In genomic region chr2:70993689-70993986, GRCh38 we compare ENCODE assay signal across 9 cellular contexts. TPM values are rescaled to one million over a fixed set of nuclear protein-coding genes. Genes with fewer than 3 reads are reported as not detected.
DNase-seq lines count a peak whose midpoint lies in the region; ATAC-seq, FAIRE-seq and TF ChIP-seq lines count a peak whose summit lies in the region.
"Had no signal": no experiment of that assay in that cellular context is flagged by ENCODE, and none has a peak within 500 bp of the region (broad histone marks: within the 10 kb centered on the region; RNA-seq: fewer than 3 reads in every experiment).

No MANE protein-coding gene starts in this region.

- POLR2A ChIA-PET in SK-N-SH (lab: Yijun Ruan, JAX): no interaction called here

- WGBS in SK-N-SH (ENCODE audit: low lambda C conversion rate): 25% methylated on average over 2 of the region's 2 CpGs

- no peak for FAIRE-seq in keratinocyte (lab: Jason Lieb, UNC)
- FAIRE-seq: A204.1 had no signal

- no peaks in the 10 kb centered on the region for H3F3A ChIP-seq in SK-N-SH (replicated peaks; ENCODE audit: insufficient read depth)

- peak overlapping the region; percentile 95 for H3K27ac Mint-ChIP-seq in activated T-helper 17 cell treated with anti-CD3 and anti-CD28 coated beads, Interleukin-2, amount 50 U/mL, for 72 hours

- H3K4me2 ChIP-seq in SK-N-SH (peak overlapping the region; percentile 98), keratinocyte (ENCODE audit: control insufficient read depth, extremely low read depth, insufficient read depth, low read depth, low read length) (peak overlapping the region; percentile 92)

- H3K9ac ChIP-seq in SK-N-SH: peak overlapping the region; percentile 73
- H3K9ac ChIP-seq in keratinocyte (ENCODE audit: control insufficient read depth, extremely low read depth, insufficient read depth, low read length): peak overlapping the region; percentile 81
- peak overlapping the region; percentile 79 to 91 for H3K9ac ChIP-seq in stomach smooth muscle (ENCODE audit: low read length in 2 of 2)

- H3K79me2 ChIP-seq in SK-N-SH (ENCODE audit: insufficient read depth) (peaks cover 31% of the 10 kb centered on the region), keratinocyte (ENCODE audit: control insufficient read depth, insufficient read depth, low read length) (peaks cover 20% of the 10 kb centered on the region)

- peaks cover 9 to 14% of the 10 kb centered on the region in 2 experiments; a peak in 1 of 4 replicates for H3K4me1 ChIP-seq in SK-N-SH (ENCODE audit: control insufficient read depth in 1 of 2, insufficient read depth in 2 of 2, low read depth in 1 of 2, low read length in 1 of 2)
- H3K4me1 ChIP-seq in keratinocyte (ENCODE audit: control insufficient read depth, extremely low read depth, insufficient read depth, low read length): peaks cover 15% of the 10 kb centered on the region
- peaks cover 25% of the 10 kb centered on the region for H3K4me1 ChIP-seq in stomach smooth muscle (ENCODE audit: control insufficient read depth, insufficient read depth, low read length)

- peaks cover 57% of the 10 kb centered on the region for H3K36me3 Mint-ChIP-seq in activated T-helper 17 cell treated with anti-CD3 and anti-CD28 coated beads, Interleukin-2, amount 50 U/mL, for 72 hours (ENCODE audit: low read depth)

- no peaks in the 10 kb centered on the region for H3K9me3 Mint-ChIP-seq in activated T-helper 17 cell treated with anti-CD3 and anti-CD28 coated beads, Interleukin-2, amount 50 U/mL, for 72 hours

- H3K4me3 Mint-ChIP-seq in activated T-helper 17 cell treated with anti-CD3 and anti-CD28 coated beads, Interleukin-2, amount 50 U/mL, for 72 hours: peak overlapping the region; percentile 92

- no peaks in the 10 kb centered on the region for H3K9me2 ChIP-seq in SK-N-SH

- H3K27ac ChIP-seq in SK-N-SH (ENCODE audit: low read depth in 2 of 2, low read length in 1 of 2) (no peak overlapping the region), keratinocyte (ENCODE audit: control insufficient read depth, insufficient read depth, low read length) (no peak overlapping the region), stomach smooth muscle (ENCODE audit: low read length) (peak overlapping the region; percentile 24)

- TF ChIP-seq CTCF in SK-N-SH (IDR thresholded peaks at IDR 0.05): no peak
- TF ChIP-seq CTCF in keratinocyte (optimal IDR thresholded peaks at IDR 0.05 in 1 of 3, IDR thresholded peaks at IDR 0.05 in 1 of 3, conservative IDR thresholded peaks at IDR 0.05 in 1 of 3; ENCODE audit: extremely low read depth in 1 of 3, insufficient read depth in 2 of 3, low read length in 3 of 3): no peak
- TF ChIP-seq CTCF in GM13977 (IDR thresholded peaks at IDR 0.05; ENCODE audit: extremely low read depth, insufficient read depth, missing control alignments): no peak

- H3K4me1 Mint-ChIP-seq in activated T-helper 17 cell treated with anti-CD3 and anti-CD28 coated beads, Interleukin-2, amount 50 U/mL, for 72 hours: peaks cover 21% of the 10 kb centered on the region

- H3K27me3 ChIP-seq in SK-N-SH (ENCODE audit: insufficient read depth) (no peaks in the 10 kb centered on the region), keratinocyte (ENCODE audit: control insufficient read depth, extremely low read depth, insufficient read depth, low read length) (no peaks in the 10 kb centered on the region), stomach smooth muscle (ENCODE audit: control insufficient read depth in 1 of 2, insufficient read depth in 2 of 2, low read length in 2 of 2) (no peaks in the 10 kb centered on the region)

- ATAC-seq in SK-N-SH treated with all-trans-retinoic acid at 6 μM for 48 hours: no peak
- no peak for ATAC-seq in activated T-helper 17 cell treated with anti-CD3 and anti-CD28 coated beads, Interleukin-2, amount 50 U/mL, for 72 hours (replicated peaks)

- H3K27me3 Mint-ChIP-seq in activated T-helper 17 cell treated with anti-CD3 and anti-CD28 coated beads, Interleukin-2, amount 50 U/mL, for 72 hours: no peaks in the 10 kb centered on the region

- dilution Hi-C loops in keratinocyte (cut with MboI; ENCODE audit: extremely low pct_ligation_motif_present, low sequenced_read_pairs): no loop called here

- H4K20me1 ChIP-seq in SK-N-SH (ENCODE audit: insufficient read depth) (peaks cover 8% of the 10 kb centered on the region; the same call in 1 of the 2 replicates), keratinocyte (ENCODE audit: control insufficient read depth, extremely low read depth, insufficient read depth, low read length) (peaks cover 5% of the 10 kb centered on the region)

- H2AFZ ChIP-seq in SK-N-SH (ENCODE audit: low read depth): no peak overlapping the region
- no peak overlapping the region for H2AFZ ChIP-seq in keratinocyte (ENCODE audit: control insufficient read depth, low read length)

- H3K9me3 ChIP-seq in SK-N-SH: no peaks in the 10 kb centered on the region
- no peaks in the 10 kb centered on the region for H3K9me3 ChIP-seq in keratinocyte (ENCODE audit: control insufficient read depth, low read depth, low read length)
- H3K9me3 ChIP-seq in stomach smooth muscle (ENCODE audit: control insufficient read depth in 2 of 2, low read length in 2 of 2): no peaks in the 10 kb centered on the region

- no peaks in the 10 kb centered on the region for H3K9me1 ChIP-seq in keratinocyte (ENCODE audit: control insufficient read depth, extremely low read depth, insufficient read depth, low read length)

- CTCF ChIA-PET in SK-N-SH (lab: Yijun Ruan, JAX): interaction anchor here (0.6 to 1.6 kb wide), 5 partner anchors 9 to 376 kb away, joined by 3 to 5 read pairs (median 4); no protein-coding TSS in a partner anchor

- in situ Hi-C loops in GM13977 (cut with MboI; ENCODE audit: low pct_unique_long_range_greater_than_20kb, low sequenced_read_pairs, unreplicated experiment): no loop called here

- H3K4me3 ChIP-seq in SK-N-SH (ENCODE audit: low read depth in 2 of 2, low read length in 1 of 2): peak overlapping the region; percentile 75 to 91
- peak overlapping the region; percentile 76 to 98 (median 96) for H3K4me3 ChIP-seq in keratinocyte (ENCODE audit: control insufficient read depth in 2 of 3, extremely low read depth in 1 of 3, insufficient read depth in 2 of 3, low read depth in 1 of 3, low read length in 3 of 3)
- peak overlapping the region; percentile 84 to 93 for H3K4me3 ChIP-seq in stomach smooth muscle (ENCODE audit: low read length in 2 of 2)

- TF ChIP-seq RAD21 in SK-N-SH (IDR thresholded peaks at IDR 0.05; ENCODE audit: low read length): no peak

- no peak for DNase-seq in SK-N-SH
- DNase-seq in keratinocyte (ENCODE audit: low read depth, low spot score): no peak
- no peak for DNase-seq in NCI-H526 treated with DMSO at 0.1 percent for 48 hours (lab: John Stamatoyannopoulos, UW)
- no peak for DNase-seq in GM13977 (ENCODE audit: low spot score)
- DNase-seq in SHP77 treated with DMSO at 0.1 percent for 48 hours (lab: John Stamatoyannopoulos, UW): no peak

- peaks cover 0 to 28% of the 10 kb centered on the region in 2 experiments for H3K36me3 ChIP-seq in SK-N-SH (replicated peaks in 1 of 2; ENCODE audit: control insufficient read depth in 1 of 2, insufficient read depth in 2 of 2, low read length in 1 of 2)
- H3K36me3 ChIP-seq in keratinocyte (ENCODE audit: control insufficient read depth in 2 of 2, extremely low read depth in 1 of 2, insufficient read depth in 2 of 2, low read length in 2 of 2): peaks cover 12 to 19% of the 10 kb centered on the region in 2 experiments
- peaks cover 19 to 29% of the 10 kb centered on the region in 2 donors for H3K36me3 ChIP-seq in stomach smooth muscle (ENCODE audit: control insufficient read depth in 2 of 2, insufficient read depth in 2 of 2, low read length in 2 of 2)

- no peak for TF ChIP-seq EP300 in SK-N-SH (IDR thresholded peaks at IDR 0.05; ENCODE audit: borderline replicate concordance in 1 of 2, low read depth in 1 of 2, low read length in 1 of 2)

RNA-seq across cellular contexts. Expression of gene TEX261, which starts 1.0 kb away (rescaled TPM):
- polyA plus RNA-seq in SK-N-SH (2012; rRNA removed): 44.3 and 58.7 TPM in 2 replicates
- polyA plus RNA-seq in SK-N-SH (2012; cell fraction: cytosol; rRNA removed): 38.7 and 48.7 TPM in 2 replicates
- polyA plus RNA-seq in SK-N-SH (2012; cell fraction: nucleus; rRNA removed): 50.8 and 58.9 TPM in 2 replicates
- 10 to 100 TPM; 27.2 to 66.9 TPM for total RNA-seq in activated T-helper 17 cell treated with anti-CD3 and anti-CD28 coated beads, Interleukin-2, amount 50 U/mL, for 72 hours
- 66.3 to 78.8 TPM (median 66.6 TPM) in 3 replicates for polyA plus RNA-seq in keratinocyte
- polyA plus RNA-seq in keratinocyte (2011; ENCODE audit: low read depth): 5.9 TPM
- polyA plus RNA-seq in keratinocyte (2011; cell fraction: cytosol; rRNA removed): 50.2 and 67.7 TPM in 2 replicates
- 53.6 and 55.7 TPM in 2 replicates for polyA plus RNA-seq in keratinocyte (2011; cell fraction: nucleus; rRNA removed)
- polyA plus RNA-seq in keratinocyte (2012; ENCODE audit: low replicate concordance): 15.2 and 46.3 TPM in 2 replicates
- polyA minus RNA-seq in keratinocyte: 67.2 to 100 TPM (median 72.0 TPM) in 3 replicates
- polyA minus RNA-seq in keratinocyte (2011; cell fraction: cytosol; rRNA and poly(A)+ RNA removed): 28.6 TPM
- polyA minus RNA-seq in keratinocyte (2011; cell fraction: nucleus; rRNA and poly(A)+ RNA removed): 16.1 and 48.0 TPM in 2 replicates

RNA-seq across cellular contexts. Expression of gene ANKRD53, which starts 15.2 kb away (rescaled TPM):
- polyA plus RNA-seq in SK-N-SH (2012; rRNA removed): 0.29 and 0.58 TPM in 2 replicates
- polyA plus RNA-seq in SK-N-SH (2012; cell fraction: cytosol; rRNA removed): 0.10 and 0.17 TPM in 2 replicates
- 1.7 and 2.2 TPM in 2 replicates for polyA plus RNA-seq in SK-N-SH (2012; cell fraction: nucleus; rRNA removed)
- under 1 TPM in 1 of 2 donors, not detected in 1; 0.56 TPM for total RNA-seq in activated T-helper 17 cell treated with anti-CD3 and anti-CD28 coated beads, Interleukin-2, amount 50 U/mL, for 72 hours
- 0.05 to 0.15 TPM in 2 of 3 replicates, not detected in the other for polyA plus RNA-seq in keratinocyte
- not detected for polyA plus RNA-seq in keratinocyte (2011; ENCODE audit: low read depth)
- 0.04 and 0.13 TPM in 2 replicates for polyA plus RNA-seq in keratinocyte (2011; cell fraction: cytosol; rRNA removed)
- 0.05 and 0.48 TPM in 2 replicates for polyA plus RNA-seq in keratinocyte (2011; cell fraction: nucleus; rRNA removed)
- polyA plus RNA-seq in keratinocyte (2012; ENCODE audit: low replicate concordance): 0.07 TPM in 1 of 2 replicates, not detected in the other
- 0.13 TPM in 1 of 3 replicates, not detected in the others for polyA minus RNA-seq in keratinocyte
- polyA minus RNA-seq in keratinocyte (2011; cell fraction: cytosol; rRNA and poly(A)+ RNA removed): not detected
- polyA minus RNA-seq in keratinocyte (2011; cell fraction: nucleus; rRNA and poly(A)+ RNA removed): not detected in 2 replicates

RNA-seq across cellular contexts. Expression of gene ATP6V1B1, which starts 57.9 kb away (rescaled TPM):
- 4.9 and 6.1 TPM in 2 replicates for polyA plus RNA-seq in SK-N-SH (2012; rRNA removed)
- polyA plus RNA-seq in SK-N-SH (2012; cell fraction: cytosol; rRNA removed): 0.31 and 1.3 TPM in 2 replicates
- 60.6 and 71.8 TPM in 2 replicates for polyA plus RNA-seq in SK-N-SH (2012; cell fraction: nucleus; rRNA removed)
- total RNA-seq in activated T-helper 17 cell treated with anti-CD3 and anti-CD28 coated beads, Interleukin-2, amount 50 U/mL, for 72 hours: not detected
- polyA plus RNA-seq in keratinocyte: 0.13 TPM in 1 of 3 replicates, not detected in the others
- 0.62 TPM for polyA plus RNA-seq in keratinocyte (2011; ENCODE audit: low read depth)
- not detected in 2 replicates for polyA plus RNA-seq in keratinocyte (2011; cell fraction: cytosol; rRNA removed)
- 0.37 and 0.55 TPM in 2 replicates for polyA plus RNA-seq in keratinocyte (2011; cell fraction: nucleus; rRNA removed)
- polyA plus RNA-seq in keratinocyte (2012; ENCODE audit: low replicate concordance): not detected in 2 replicates
- not detected in 3 replicates for polyA minus RNA-seq in keratinocyte
- not detected for polyA minus RNA-seq in keratinocyte (2011; cell fraction: cytosol; rRNA and poly(A)+ RNA removed)
- polyA minus RNA-seq in keratinocyte (2011; cell fraction: nucleus; rRNA and poly(A)+ RNA removed): not detected in 2 replicates
